In the genomic region with DNA sequence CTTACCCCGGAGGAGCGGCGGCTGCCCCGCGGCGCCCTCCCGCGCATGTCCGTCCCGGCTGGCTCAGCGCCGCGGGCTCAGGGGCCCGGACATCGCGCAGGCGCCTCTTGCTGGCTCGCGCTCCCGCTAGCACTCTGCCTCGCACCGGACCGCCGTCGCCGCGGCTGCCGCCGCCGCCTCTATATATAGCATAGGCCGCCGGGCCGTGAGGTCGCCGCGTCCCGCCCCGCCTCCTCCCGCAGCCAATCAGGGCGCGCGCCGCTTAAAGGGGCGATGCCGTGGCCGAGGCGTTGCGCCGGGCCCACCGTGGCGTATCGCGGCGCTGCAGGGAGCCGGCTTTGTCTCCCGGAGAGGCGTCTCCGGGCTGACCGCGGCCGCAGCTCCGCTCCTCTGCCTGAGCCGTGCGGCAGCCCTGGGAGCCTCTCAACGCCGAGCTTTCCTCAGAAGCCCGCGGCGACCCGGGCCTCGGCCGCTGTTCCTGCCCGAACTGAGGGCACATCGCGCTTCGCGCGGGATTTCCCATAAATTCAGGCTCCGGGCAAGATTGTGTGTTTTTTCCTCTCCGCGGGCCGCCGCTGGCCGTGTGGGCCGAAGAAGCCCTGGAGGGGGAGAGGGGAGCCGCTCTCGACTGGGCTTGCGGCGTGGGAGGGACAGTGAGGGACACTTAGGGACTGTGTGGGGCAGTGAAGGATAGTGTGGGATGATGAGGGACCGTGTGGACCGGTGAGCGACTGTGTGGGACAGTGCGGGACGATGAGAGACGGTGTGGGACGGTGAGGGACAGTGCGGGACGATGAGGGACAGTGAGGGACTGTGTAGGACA, we compare ENCODE assay signal across 1 cellular context.
TF ChIP-seq lines count a peak whose summit lies in the region.

A gene with protein sequence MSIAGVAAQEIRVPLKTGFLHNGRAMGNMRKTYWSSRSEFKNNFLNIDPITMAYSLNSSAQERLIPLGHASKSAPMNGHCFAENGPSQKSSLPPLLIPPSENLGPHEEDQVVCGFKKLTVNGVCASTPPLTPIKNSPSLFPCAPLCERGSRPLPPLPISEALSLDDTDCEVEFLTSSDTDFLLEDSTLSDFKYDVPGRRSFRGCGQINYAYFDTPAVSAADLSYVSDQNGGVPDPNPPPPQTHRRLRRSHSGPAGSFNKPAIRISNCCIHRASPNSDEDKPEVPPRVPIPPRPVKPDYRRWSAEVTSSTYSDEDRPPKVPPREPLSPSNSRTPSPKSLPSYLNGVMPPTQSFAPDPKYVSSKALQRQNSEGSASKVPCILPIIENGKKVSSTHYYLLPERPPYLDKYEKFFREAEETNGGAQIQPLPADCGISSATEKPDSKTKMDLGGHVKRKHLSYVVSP (minus strand): TSS at position 157 of the 823 bp plus-strand sequence. CDS start 10,690 bp downstream, outside the sequence.

TF ChIP-seq in HepG2, 621 proteins besides CTCF, POLR2A, EP300 and RAD21 (continued from another document and continues in another):
- TF ChIP-seq, protein P1, sequence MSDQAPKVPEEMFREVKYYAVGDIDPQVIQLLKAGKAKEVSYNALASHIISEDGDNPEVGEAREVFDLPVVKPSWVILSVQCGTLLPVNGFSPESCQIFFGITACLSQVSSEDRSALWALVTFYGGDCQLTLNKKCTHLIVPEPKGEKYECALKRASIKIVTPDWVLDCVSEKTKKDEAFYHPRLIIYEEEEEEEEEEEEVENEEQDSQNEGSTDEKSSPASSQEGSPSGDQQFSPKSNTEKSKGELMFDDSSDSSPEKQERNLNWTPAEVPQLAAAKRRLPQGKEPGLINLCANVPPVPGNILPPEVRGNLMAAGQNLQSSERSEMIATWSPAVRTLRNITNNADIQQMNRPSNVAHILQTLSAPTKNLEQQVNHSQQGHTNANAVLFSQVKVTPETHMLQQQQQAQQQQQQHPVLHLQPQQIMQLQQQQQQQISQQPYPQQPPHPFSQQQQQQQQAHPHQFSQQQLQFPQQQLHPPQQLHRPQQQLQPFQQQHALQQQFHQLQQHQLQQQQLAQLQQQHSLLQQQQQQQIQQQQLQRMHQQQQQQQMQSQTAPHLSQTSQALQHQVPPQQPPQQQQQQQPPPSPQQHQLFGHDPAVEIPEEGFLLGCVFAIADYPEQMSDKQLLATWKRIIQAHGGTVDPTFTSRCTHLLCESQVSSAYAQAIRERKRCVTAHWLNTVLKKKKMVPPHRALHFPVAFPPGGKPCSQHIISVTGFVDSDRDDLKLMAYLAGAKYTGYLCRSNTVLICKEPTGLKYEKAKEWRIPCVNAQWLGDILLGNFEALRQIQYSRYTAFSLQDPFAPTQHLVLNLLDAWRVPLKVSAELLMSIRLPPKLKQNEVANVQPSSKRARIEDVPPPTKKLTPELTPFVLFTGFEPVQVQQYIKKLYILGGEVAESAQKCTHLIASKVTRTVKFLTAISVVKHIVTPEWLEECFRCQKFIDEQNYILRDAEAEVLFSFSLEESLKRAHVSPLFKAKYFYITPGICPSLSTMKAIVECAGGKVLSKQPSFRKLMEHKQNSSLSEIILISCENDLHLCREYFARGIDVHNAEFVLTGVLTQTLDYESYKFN (CRISPR knock-in tag; conservative IDR thresholded peaks at IDR 0.05): no peak; the same call in none of the 2 replicates
- TF ChIP-seq, protein P2, sequence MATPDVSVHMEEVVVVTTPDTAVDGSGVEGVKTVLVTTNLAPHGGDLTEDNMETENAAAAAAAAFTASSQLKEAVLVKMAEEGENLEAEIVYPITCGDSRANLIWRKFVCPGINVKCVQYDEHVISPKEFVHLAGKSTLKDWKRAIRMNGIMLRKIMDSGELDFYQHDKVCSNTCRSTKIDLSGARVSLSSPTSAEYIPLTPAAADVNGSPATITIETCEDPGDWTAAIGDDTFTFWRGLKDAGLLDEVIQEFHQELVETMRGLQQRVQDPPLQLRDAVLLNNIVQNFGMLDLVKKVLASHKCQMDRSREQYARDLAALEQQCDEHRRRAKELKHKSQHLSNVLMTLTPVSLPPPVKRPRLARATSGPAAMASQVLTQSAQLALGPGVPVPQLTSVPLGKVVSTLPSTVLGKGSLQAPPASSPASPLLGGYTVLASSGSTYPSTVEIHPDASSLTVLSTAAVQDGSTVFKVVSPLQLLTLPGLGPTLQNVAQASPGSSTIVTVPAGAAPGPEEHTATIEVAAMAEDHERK (CRISPR knock-in tag; IDR thresholded peaks at IDR 0.05; ENCODE audit: low read depth): peak; percentile 56; the same call in 1 of the 2 replicates
- TF ChIP-seq ZNF20 (CRISPR knock-in tag; IDR thresholded peaks at IDR 0.05) (no peak; the same call in none of the 2 replicates), HNF4G (IDR thresholded peaks at IDR 0.05; ENCODE audit: borderline replicate concordance, low read depth, low read length) (no peak), HNF4G (CRISPR knock-in tag; IDR thresholded peaks at IDR 0.05; ENCODE audit: borderline replicate concordance, low read depth) (no peak; the same call in 1 of the 2 replicates), SAFB2 (CRISPR knock-in tag; IDR thresholded peaks at IDR 0.05; ENCODE audit: borderline replicate concordance, low read depth) (no peak; the same call in 1 of the 2 replicates), ZSCAN30 (CRISPR knock-in tag; IDR thresholded peaks at IDR 0.05) (0 out of 2 replicates have a peak, but pooled peaks have one; percentile 77), PHF5A (CRISPR knock-in tag; IDR thresholded peaks at IDR 0.05; ENCODE audit: low read depth, unreplicated experiment) (no peak), ZNF790 (CRISPR knock-in tag; IDR thresholded peaks at IDR 0.05; ENCODE audit: borderline replicate concordance) (peak; percentile 15; the same call in 1 of the 2 replicates), ZFP90 (CRISPR knock-in tag; IDR thresholded peaks at IDR 0.05; ENCODE audit: borderline replicate concordance) (no peak; the same call in none of the 2 replicates), MIER3 (CRISPR knock-in tag; IDR thresholded peaks at IDR 0.05; ENCODE audit: borderline replicate concordance) (no peak; the same call in 1 of the 2 replicates), TSC22D2 (CRISPR knock-in tag; IDR thresholded peaks at IDR 0.05; ENCODE audit: borderline replicate concordance) (no peak; the same call in 1 of the 2 replicates), ZBTB1 (CRISPR knock-in tag; IDR thresholded peaks at IDR 0.05; ENCODE audit: borderline replicate concordance) (no peak), ZNF775 (CRISPR knock-in tag; IDR thresholded peaks at IDR 0.05; ENCODE audit: borderline replicate concordance) (0 out of 2 replicates have a peak, but pooled peaks have one; percentile 50), HNRNPLL (IDR thresholded peaks at IDR 0.05; ENCODE audit: low read depth, low read length, poor library complexity, severe bottlenecking) (peak; percentile 35), ZSCAN31 (CRISPR knock-in tag; IDR thresholded peaks at IDR 0.05; ENCODE audit: low read depth) (peak; percentile 94), FOXC1 (CRISPR knock-in tag; IDR thresholded peaks at IDR 0.05; ENCODE audit: borderline replicate concordance) (peak; percentile 97; the same call in 1 of the 2 replicates), SALL2 (CRISPR knock-in tag; IDR thresholded peaks at IDR 0.05) (peak; percentile 67), ATM (IDR thresholded peaks at IDR 0.05; ENCODE audit: borderline replicate concordance) (no peak), ZNF547 (CRISPR knock-in tag; IDR thresholded peaks at IDR 0.05) (peak; percentile 45; the same call in 1 of the 2 replicates), PHB2 (IDR thresholded peaks at IDR 0.05; ENCODE audit: partially characterized antibody) (no peak)
- TF ChIP-seq, protein P3, sequence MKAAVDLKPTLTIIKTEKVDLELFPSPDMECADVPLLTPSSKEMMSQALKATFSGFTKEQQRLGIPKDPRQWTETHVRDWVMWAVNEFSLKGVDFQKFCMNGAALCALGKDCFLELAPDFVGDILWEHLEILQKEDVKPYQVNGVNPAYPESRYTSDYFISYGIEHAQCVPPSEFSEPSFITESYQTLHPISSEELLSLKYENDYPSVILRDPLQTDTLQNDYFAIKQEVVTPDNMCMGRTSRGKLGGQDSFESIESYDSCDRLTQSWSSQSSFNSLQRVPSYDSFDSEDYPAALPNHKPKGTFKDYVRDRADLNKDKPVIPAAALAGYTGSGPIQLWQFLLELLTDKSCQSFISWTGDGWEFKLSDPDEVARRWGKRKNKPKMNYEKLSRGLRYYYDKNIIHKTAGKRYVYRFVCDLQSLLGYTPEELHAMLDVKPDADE (CRISPR knock-in tag; IDR thresholded peaks at IDR 0.05): no peak
- TF ChIP-seq, protein P4, sequence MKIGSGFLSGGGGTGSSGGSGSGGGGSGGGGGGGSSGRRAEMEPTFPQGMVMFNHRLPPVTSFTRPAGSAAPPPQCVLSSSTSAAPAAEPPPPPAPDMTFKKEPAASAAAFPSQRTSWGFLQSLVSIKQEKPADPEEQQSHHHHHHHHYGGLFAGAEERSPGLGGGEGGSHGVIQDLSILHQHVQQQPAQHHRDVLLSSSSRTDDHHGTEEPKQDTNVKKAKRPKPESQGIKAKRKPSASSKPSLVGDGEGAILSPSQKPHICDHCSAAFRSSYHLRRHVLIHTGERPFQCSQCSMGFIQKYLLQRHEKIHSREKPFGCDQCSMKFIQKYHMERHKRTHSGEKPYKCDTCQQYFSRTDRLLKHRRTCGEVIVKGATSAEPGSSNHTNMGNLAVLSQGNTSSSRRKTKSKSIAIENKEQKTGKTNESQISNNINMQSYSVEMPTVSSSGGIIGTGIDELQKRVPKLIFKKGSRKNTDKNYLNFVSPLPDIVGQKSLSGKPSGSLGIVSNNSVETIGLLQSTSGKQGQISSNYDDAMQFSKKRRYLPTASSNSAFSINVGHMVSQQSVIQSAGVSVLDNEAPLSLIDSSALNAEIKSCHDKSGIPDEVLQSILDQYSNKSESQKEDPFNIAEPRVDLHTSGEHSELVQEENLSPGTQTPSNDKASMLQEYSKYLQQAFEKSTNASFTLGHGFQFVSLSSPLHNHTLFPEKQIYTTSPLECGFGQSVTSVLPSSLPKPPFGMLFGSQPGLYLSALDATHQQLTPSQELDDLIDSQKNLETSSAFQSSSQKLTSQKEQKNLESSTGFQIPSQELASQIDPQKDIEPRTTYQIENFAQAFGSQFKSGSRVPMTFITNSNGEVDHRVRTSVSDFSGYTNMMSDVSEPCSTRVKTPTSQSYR (CRISPR knock-in tag; IDR thresholded peaks at IDR 0.05; ENCODE audit: borderline replicate concordance): no peak
- TF ChIP-seq, protein P5, sequence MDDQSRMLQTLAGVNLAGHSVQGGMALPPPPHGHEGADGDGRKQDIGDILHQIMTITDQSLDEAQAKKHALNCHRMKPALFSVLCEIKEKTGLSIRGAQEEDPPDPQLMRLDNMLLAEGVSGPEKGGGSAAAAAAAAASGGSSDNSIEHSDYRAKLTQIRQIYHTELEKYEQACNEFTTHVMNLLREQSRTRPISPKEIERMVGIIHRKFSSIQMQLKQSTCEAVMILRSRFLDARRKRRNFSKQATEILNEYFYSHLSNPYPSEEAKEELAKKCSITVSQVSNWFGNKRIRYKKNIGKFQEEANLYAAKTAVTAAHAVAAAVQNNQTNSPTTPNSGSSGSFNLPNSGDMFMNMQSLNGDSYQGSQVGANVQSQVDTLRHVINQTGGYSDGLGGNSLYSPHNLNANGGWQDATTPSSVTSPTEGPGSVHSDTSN (CRISPR knock-in tag; IDR thresholded peaks at IDR 0.05; ENCODE audit: borderline replicate concordance): peak; percentile 74; the same call in 1 of the 2 replicates
- TF ChIP-seq, protein P6, sequence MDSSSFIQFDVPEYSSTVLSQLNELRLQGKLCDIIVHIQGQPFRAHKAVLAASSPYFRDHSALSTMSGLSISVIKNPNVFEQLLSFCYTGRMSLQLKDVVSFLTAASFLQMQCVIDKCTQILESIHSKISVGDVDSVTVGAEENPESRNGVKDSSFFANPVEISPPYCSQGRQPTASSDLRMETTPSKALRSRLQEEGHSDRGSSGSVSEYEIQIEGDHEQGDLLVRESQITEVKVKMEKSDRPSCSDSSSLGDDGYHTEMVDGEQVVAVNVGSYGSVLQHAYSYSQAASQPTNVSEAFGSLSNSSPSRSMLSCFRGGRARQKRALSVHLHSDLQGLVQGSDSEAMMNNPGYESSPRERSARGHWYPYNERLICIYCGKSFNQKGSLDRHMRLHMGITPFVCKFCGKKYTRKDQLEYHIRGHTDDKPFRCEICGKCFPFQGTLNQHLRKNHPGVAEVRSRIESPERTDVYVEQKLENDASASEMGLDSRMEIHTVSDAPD (CRISPR knock-in tag; IDR thresholded peaks at IDR 0.05): peak; percentile 70; the same call in 1 of the 2 replicates
- TF ChIP-seq, protein P7, sequence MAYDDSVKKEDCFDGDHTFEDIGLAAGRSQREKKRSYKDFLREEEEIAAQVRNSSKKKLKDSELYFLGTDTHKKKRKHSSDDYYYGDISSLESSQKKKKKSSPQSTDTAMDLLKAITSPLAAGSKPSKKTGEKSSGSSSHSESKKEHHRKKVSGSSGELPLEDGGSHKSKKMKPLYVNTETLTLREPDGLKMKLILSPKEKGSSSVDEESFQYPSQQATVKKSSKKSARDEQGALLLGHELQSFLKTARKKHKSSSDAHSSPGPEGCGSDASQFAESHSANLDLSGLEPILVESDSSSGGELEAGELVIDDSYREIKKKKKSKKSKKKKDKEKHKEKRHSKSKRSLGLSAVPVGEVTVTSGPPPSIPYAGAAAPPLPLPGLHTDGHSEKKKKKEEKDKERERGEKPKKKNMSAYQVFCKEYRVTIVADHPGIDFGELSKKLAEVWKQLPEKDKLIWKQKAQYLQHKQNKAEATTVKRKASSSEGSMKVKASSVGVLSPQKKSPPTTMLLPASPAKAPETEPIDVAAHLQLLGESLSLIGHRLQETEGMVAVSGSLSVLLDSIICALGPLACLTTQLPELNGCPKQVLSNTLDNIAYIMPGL (CRISPR knock-in tag; IDR thresholded peaks at IDR 0.05; ENCODE audit: borderline replicate concordance in 1 of 2, low read depth in 1 of 2): peak; percentile 87 to 89
- TF ChIP-seq, protein P8, sequence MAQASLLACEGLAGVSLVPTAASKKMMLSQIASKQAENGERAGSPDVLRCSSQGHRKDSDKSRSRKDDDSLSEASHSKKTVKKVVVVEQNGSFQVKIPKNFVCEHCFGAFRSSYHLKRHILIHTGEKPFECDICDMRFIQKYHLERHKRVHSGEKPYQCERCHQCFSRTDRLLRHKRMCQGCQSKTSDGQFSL (CRISPR knock-in tag; IDR thresholded peaks at IDR 0.05): no peak
